In the genomic region with DNA sequence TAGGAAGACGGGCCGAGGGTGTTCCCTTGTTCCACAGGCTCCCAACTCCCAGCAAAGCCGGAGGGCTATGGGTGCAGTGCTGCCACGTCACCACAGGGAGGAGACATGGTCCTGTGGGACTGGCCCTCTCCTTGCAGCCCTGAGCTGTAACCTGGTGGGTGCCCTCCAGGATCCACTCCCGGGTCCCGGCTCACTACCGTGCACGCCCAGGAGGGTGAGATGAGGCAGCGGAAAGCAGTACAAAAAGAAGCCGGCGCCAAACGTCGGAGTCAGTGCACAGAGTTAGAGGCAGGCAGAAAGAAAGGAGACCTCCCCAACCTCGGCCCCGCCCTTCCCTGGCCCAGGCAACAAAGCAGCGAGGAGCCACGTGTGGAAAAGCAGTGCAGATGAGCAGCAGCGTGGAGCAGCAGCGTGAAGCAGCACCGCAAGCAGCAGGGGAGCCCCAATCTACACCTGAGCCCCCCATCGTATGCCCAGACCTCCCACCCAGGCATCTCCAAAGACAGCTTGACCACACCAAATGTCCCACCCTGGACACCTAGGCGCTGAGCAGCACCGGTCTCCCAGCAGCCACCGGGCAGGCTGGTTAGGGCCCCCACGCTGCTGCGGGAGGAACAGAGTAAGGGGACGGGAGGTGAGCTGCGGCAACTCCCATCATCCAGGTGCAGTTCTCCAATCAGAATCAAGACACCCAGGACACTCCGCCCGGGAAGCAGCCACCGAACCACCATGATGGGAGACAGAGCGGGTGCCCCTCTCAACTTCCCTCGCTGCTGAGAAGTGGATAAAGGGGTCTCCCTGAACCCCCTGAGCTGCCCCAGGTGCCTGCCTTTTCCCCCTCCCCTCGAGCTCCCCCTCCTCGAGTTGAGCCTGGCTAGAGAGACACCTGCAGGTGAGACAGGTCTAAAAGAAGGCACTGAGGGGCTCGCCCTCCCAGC, we compare ENCODE assay signal across 9 cellular contexts. TPM values are rescaled to one million over a fixed set of nuclear protein-coding genes. Genes with fewer than 3 reads are reported as not detected.
DNase-seq lines count a peak whose midpoint lies in the region; ATAC-seq and TF ChIP-seq lines count a peak whose summit lies in the region.
"Had no signal": no experiment of that assay in that cellular context is flagged by ENCODE, and none has a peak within 500 bp of the region (broad histone marks: within the 10 kb centered on the region; RNA-seq: fewer than 3 reads in every experiment).

No MANE protein-coding gene starts in this region.

- no peaks in the 10 kb centered on the region for H3K27me3 ChIP-seq in PC-3 (ENCODE audit: low read length)

- H3F3A ChIP-seq in PC-3 (ENCODE audit: low read length, unreplicated experiment): no peaks in the 10 kb centered on the region

- CTCF ChIA-PET in PC-3 (lab: Charles Lee): interaction anchor here (0.5 to 1.5 kb wide), 5 partner anchors 90 to 171 kb away, joined by 3 to 18 read pairs (median 6); no protein-coding TSS in a partner anchor

- H3K4me3 Mint-ChIP-seq in activated T-helper 2 cell treated with anti-CD3 and anti-CD28 coated beads, Interferon-gamma antibody, Interleukin-2, Interleukin-4, amounts not matched to agents 10 μg/mL and 5 μg/mL and 100 μg/mL, durations not matched to agents 14 hours and 24 hours and 36 hours (ENCODE audit: low read depth): peak overlapping the region; percentile 67

- H3K4me2 ChIP-seq in PC-3 (ENCODE audit: low read length): peak overlapping the region; percentile 79

- peaks cover 32% of the 10 kb centered on the region for H3K4me1 Mint-ChIP-seq in activated T-helper 2 cell treated with anti-CD3 and anti-CD28 coated beads, Interferon-gamma antibody, Interleukin-2, Interleukin-4, amounts not matched to agents 10 μg/mL and 5 μg/mL and 100 μg/mL, durations not matched to agents 14 hours and 24 hours and 36 hours (ENCODE audit: low read depth)

- H3K27ac Mint-ChIP-seq in activated T-helper 2 cell treated with anti-CD3 and anti-CD28 coated beads, Interferon-gamma antibody, Interleukin-2, Interleukin-4, amounts not matched to agents 10 μg/mL and 5 μg/mL and 100 μg/mL, durations not matched to agents 14 hours and 24 hours and 36 hours: peak overlapping the region; percentile 98

- H3K9me2 ChIP-seq in PC-3 (replicated peaks; ENCODE audit: low read length): no peaks in the 10 kb centered on the region

- no peak overlapping the region for H3K27ac ChIP-seq in PC-3 (ENCODE audit: low read length)
- H3K27ac ChIP-seq: epithelial cell of prostate had no signal

- BruUV-seq in PC-3 (replicated peaks; lab: Mats Ljungman, UMichigan): no TSS peak

- peaks cover 70% of the 10 kb centered on the region for H3K36me3 Mint-ChIP-seq in activated T-helper 2 cell treated with anti-CD3 and anti-CD28 coated beads, Interferon-gamma antibody, Interleukin-2, Interleukin-4, amounts not matched to agents 10 μg/mL and 5 μg/mL and 100 μg/mL, durations not matched to agents 14 hours and 24 hours and 36 hours (ENCODE audit: low read depth)

- H3K9me3 Mint-ChIP-seq in activated T-helper 2 cell treated with anti-CD3 and anti-CD28 coated beads, Interferon-gamma antibody, Interleukin-2, Interleukin-4, amounts not matched to agents 10 μg/mL and 5 μg/mL and 100 μg/mL, durations not matched to agents 14 hours and 24 hours and 36 hours: no peaks in the 10 kb centered on the region

- peak overlapping the region; percentile 79 for H2AFZ ChIP-seq in PC-3 (ENCODE audit: low read length)

- DNase-seq in DMS53 (lab: John Stamatoyannopoulos, UW) (peak; percentile 93), HuH-7.5 (ENCODE audit: low spot score) (peak; percentile 70), PC-3 (peak; percentile 82), foreskin melanocyte (peak; percentile 26), pons (ENCODE audit: low spot score) (peak; percentile 32), ureter (ENCODE audit: low spot score) (peak; percentile 80)
- peak; percentile 62 for DNase-seq in activated T-helper 2 cell treated with anti-CD3 and anti-CD28 coated beads, Interferon-gamma antibody, Interleukin-2, Interleukin-4, amounts not matched to agents 10 μg/mL and 5 μg/mL and 100 μg/mL, durations not matched to agents 14 hours and 24 hours and 36 hours (ENCODE audit: low spot score)

- H3K79me2 ChIP-seq in PC-3 (ENCODE audit: low read length): no peaks in the 10 kb centered on the region

- H3K36me3 ChIP-seq in PC-3 (ENCODE audit: low read depth, low read length): no peaks in the 10 kb centered on the region

- peak; percentile 71 for ATAC-seq in GM21447 (IDR thresholded peaks at IDR 0.05; ENCODE audit: unreplicated experiment)
- peak; percentile 84 for ATAC-seq in PC-3

- TF ChIP-seq CTCF in PC-3 (conservative IDR thresholded peaks at IDR 0.05; ENCODE audit: low read depth, low read length): peak; percentile 89

- H4K20me1 ChIP-seq in PC-3 (ENCODE audit: low read length): no peaks in the 10 kb centered on the region

- H3K4me1 ChIP-seq in PC-3 (ENCODE audit: insufficient read depth, low read length): peaks cover 10% of the 10 kb centered on the region

- no peaks in the 10 kb centered on the region for H3K27me3 Mint-ChIP-seq in activated T-helper 2 cell treated with anti-CD3 and anti-CD28 coated beads, Interferon-gamma antibody, Interleukin-2, Interleukin-4, amounts not matched to agents 10 μg/mL and 5 μg/mL and 100 μg/mL, durations not matched to agents 14 hours and 24 hours and 36 hours (ENCODE audit: low read depth)

- peak overlapping the region; percentile 57 for H3K4me3 ChIP-seq in PC-3 (ENCODE audit: low read length)

- H3K9ac ChIP-seq in PC-3 (ENCODE audit: low read length): no peak overlapping the region

- POLR2A ChIA-PET in PC-3 (lab: Charles Lee; ENCODE audit: unreplicated experiment): no interaction called here

- no peaks in the 10 kb centered on the region; the same call in 1 of the 2 replicates for H3K9me3 ChIP-seq in PC-3 (ENCODE audit: low read length)

- intact Hi-C loops in PC-3 (cut with micrococcal nuclease): loop anchor here (1.0 to 10.0 kb wide), 3 partner anchors 117 to 211 kb away; no protein-coding TSS in a partner anchor
- intact Hi-C loops in activated T-helper 2 cell treated with anti-CD3 and anti-CD28 coated beads, Interferon-gamma antibody, Interleukin-2, Interleukin-4, amounts not matched to agents 10 μg/mL and 5 μg/mL and 100 μg/mL, durations not matched to agents 14 hours and 24 hours and 36 hours (cut with micrococcal nuclease): loop anchor here (1.0 to 5.0 kb wide), 8 partner anchors 17 to 404 kb away; partner anchors contain the start of genes GLB1L2, GLB1L3, NCAPD3 and VPS26B

RNA-seq across cellular contexts. Expression of gene IGSF9B, which starts 28.8 kb away (rescaled TPM):
- total RNA-seq in PC-3 (2014; rRNA removed) (0.58 and 1.3 TPM in 2 replicates), ureter (52.0 TPM)
- 101 and 110 TPM in 2 replicates for total RNA-seq in activated T-helper 2 cell treated with anti-CD3 and anti-CD28 coated beads, Interferon-gamma antibody, Interleukin-2, Interleukin-4, amounts not matched to agents 10 μg/mL and 5 μg/mL and 100 μg/mL, durations not matched to agents 14 hours and 24 hours and 36 hours

Comparison
In these comparisons a context has a peak if more than half of its experiments do, and no peak if none do; other contexts are left out.
1. DNase-seq: peak in every context shown above with its lines; median percentile 93 in DMS53; 82 in PC-3; 80 in ureter; 70 in HuH-7.5; 62 in activated T-helper 2 cell treated with anti-CD3 and anti-CD28 coated beads, Interferon-gamma antibody, Interleukin-2, Interleukin-4, amounts not matched to agents 10 μg/mL and 5 μg/mL and 100 μg/mL, durations not matched to agents 14 hours and 24 hours and 36 hours; 32 in pons; 26 in foreskin melanocyte.
2. RNA of gene IGSF9B, which starts 28.8 kb away (total RNA-seq): 101 to 110 TPM in activated T-helper 2 cell treated with anti-CD3 and anti-CD28 coated beads, Interferon-gamma antibody, Interleukin-2, Interleukin-4, amounts not matched to agents 10 μg/mL and 5 μg/mL and 100 μg/mL, durations not matched to agents 14 hours and 24 hours and 36 hours and 52.0 TPM in ureter (single experiment); 0.58 to 1.3 TPM in PC-3; every median in the first group is over 10 times any median in the second.